In genomic region chr9:95092321-95093072, GRCh38 we compare ENCODE assay signal across 8 cellular contexts.
DNase-seq lines count a peak whose midpoint lies in the region; ATAC-seq and TF ChIP-seq lines count a peak whose summit lies in the region.

No MANE protein-coding gene starts in this region.

- no peak for ATAC-seq in GM21381 (IDR thresholded peaks at IDR 0.05; ENCODE audit: unreplicated experiment)

- H3K27me3 ChIP-seq in HUES64 (ENCODE audit: insufficient read depth, low read length): no peaks in the 10 kb centered on the region
- H3K27me3 ChIP-seq in kidney epithelial cell (ENCODE audit: control insufficient read depth, insufficient read depth, low read length): no peaks in the 10 kb centered on the region
- no peaks in the 10 kb centered on the region for H3K27me3 ChIP-seq in suprapubic skin

- no peaks in the 10 kb centered on the region for H3K36me3 ChIP-seq in HUES64 (ENCODE audit: insufficient read depth, low read length)
- peaks cover 5% of the 10 kb centered on the region for H3K36me3 ChIP-seq in kidney epithelial cell (ENCODE audit: control insufficient read depth, insufficient read depth, low read length)
- H3K36me3 ChIP-seq in suprapubic skin: peaks cover 11% of the 10 kb centered on the region

- peak overlapping the region; percentile 17; the same call in 1 of the 2 replicates for H3K9ac ChIP-seq in HUES64 (ENCODE audit: low read depth, low read length)

- TF ChIP-seq EP300 in suprapubic skin (IDR thresholded peaks at IDR 0.05): no peak

- H3K27ac ChIP-seq in HUES64 (ENCODE audit: low read depth, low read length): peak overlapping the region; percentile 57
- H3K27ac ChIP-seq in suprapubic skin: peak overlapping the region; percentile 77

- no peak for TF ChIP-seq CTCF in kidney epithelial cell (IDR thresholded peaks at IDR 0.05; ENCODE audit: insufficient read depth, low read length, poor library complexity, severe bottlenecking)
- TF ChIP-seq CTCF in suprapubic skin (IDR thresholded peaks at IDR 0.05): no peak

- WGBS in HUES64: 74% methylated on average over 18 of the region's 18 CpGs
- WGBS in suprapubic skin: 52% methylated on average over 17 of the region's 18 CpGs

- H3K9me3 ChIP-seq in HUES64 (ENCODE audit: insufficient read depth, low read depth, low read length): no peaks in the 10 kb centered on the region
- H3K9me3 ChIP-seq in suprapubic skin: no peaks in the 10 kb centered on the region

- DNase-seq in astrocyte of the hippocampus (ENCODE audit: low read depth, low spot score): peak; percentile 97
- DNase-seq in kidney epithelial cell (ENCODE audit: low read depth): peak; percentile 87
- no peak for DNase-seq in suprapubic skin (ENCODE audit: low spot score in 2 of 2)
- no peak for DNase-seq in NCI-H2171 (lab: John Stamatoyannopoulos, UW)
- no peak for DNase-seq in SK-N-DZ (ENCODE audit: low spot score)
- no peak for DNase-seq in SHP77 treated with DMSO at 0.1 percent for 48 hours (lab: John Stamatoyannopoulos, UW)

- H3K4me3 ChIP-seq in HUES64 (ENCODE audit: low read length) (no peak overlapping the region), kidney epithelial cell (ENCODE audit: low read depth, low read length) (no peak overlapping the region), suprapubic skin (no peak overlapping the region)

- peaks cover 33% of the 10 kb centered on the region for H3K4me1 ChIP-seq in HUES64 (ENCODE audit: insufficient read depth, low read length)
- H3K4me1 ChIP-seq in suprapubic skin: peaks cover 62% of the 10 kb centered on the region

- TF ChIP-seq POLR2A in suprapubic skin (IDR thresholded peaks at IDR 0.05): no peak

Comparison
In these comparisons a context has a peak if more than half of its experiments do, and no peak if none do; other contexts are left out.
1. DNase-seq: peak in astrocyte of the hippocampus (single experiment) and kidney epithelial cell (single experiment); none in suprapubic skin (0 of 2), NCI-H2171 (single experiment), SK-N-DZ (single experiment) and SHP77 treated with DMSO at 0.1 percent for 48 hours (single experiment).